ENCODE assay signal across 13 cellular contexts in the genomic region with DNA sequence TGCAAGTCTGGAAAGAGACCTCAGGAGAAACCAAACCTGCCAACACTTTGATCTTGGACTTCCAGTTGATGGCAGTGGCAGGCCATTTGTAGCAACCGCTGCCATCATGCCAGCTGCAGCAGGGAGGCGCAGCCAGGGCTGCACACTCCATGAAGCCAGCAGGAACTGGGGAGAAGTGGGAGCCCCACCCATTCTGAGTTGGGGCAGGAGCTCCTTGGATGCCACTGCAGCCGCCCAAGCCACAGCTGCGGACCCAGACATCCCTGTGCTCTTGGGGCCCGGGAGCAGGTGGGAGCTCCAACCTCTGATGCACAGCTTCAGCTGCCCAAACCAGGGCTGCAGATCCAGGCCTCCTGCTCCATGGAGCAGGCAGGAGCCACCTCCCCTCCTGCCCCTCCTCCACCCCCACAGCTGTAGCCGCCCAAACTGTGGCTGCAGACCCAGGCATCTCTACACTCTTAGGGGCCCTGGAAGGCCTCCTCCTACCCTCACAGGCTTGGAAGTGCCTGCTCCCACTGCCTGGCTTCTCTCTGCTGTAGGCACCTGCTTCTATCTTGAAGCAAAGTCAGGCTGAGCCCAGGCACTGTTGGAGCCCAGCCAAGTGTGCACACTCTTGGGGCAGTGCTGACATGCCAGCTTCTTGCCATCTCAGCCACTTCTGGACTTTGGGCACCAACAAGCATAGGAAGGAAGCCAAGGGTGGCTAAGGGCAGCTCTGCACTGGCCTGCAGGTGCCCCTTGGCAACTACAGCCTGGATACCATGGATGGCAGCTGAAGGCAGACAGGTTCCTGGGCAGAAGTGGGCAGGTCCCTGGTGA. TPM values are rescaled to one million over a fixed set of nuclear protein-coding genes. Genes with fewer than 3 reads are reported as not detected.
DNase-seq lines count a peak whose midpoint lies in the region; ATAC-seq and TF ChIP-seq lines count a peak whose summit lies in the region.
"Had no signal": no experiment of that assay in that cellular context is flagged by ENCODE, and none has a peak within 500 bp of the region (broad histone marks: within the 10 kb centered on the region; RNA-seq: fewer than 3 reads in every experiment).

No MANE protein-coding gene starts in this region.

- no peak overlapping the region for H3K4me3 ChIP-seq in PC-9
- H3K4me3 ChIP-seq: BLaER1 treated with 17β-estradiol and CSF1 and Interleukin-3, amounts not matched to agents 10 nM and 100 nM; smooth muscle cell had no signal

- no peaks in the 10 kb centered on the region for H3K79me2 ChIP-seq in PC-9 (ENCODE audit: low read depth)

- intact Hi-C loops in PC-9 (cut with micrococcal nuclease; ENCODE audit: unreplicated experiment): loop anchor here (1.0 to 10.0 kb wide), 4 partner anchors 202 to 450 kb away; no protein-coding TSS in a partner anchor

- POLR2A ChIA-PET in PC-9 (lab: Charles Lee; ENCODE audit: unreplicated experiment): no interaction called here

- CTCF ChIA-PET in PC-9 (lab: Charles Lee): no interaction called here

- no peak for ATAC-seq in foreskin keratinocyte
- ATAC-seq in stimulated activated effector memory CD8-positive, alpha-beta T cell treated with anti-CD3 and anti-CD28 coated beads, Interleukin-12 subunit alpha, Interleukin-12 subunit beta, amount 100 ng/mL, for 72 hours: peak; percentile 16
- ATAC-seq in HG03439 (IDR thresholded peaks at IDR 0.05; ENCODE audit: unreplicated experiment): no peak

- no TSS peak for BruUV-seq in PC-9 (replicated peaks; lab: Mats Ljungman, UMichigan)

- H3K27ac ChIP-seq in PC-9: no peak overlapping the region
- H3K27ac ChIP-seq in foreskin keratinocyte: no peak overlapping the region
- H3K27ac ChIP-seq: BLaER1 treated with 17β-estradiol and CSF1 and Interleukin-3, amounts not matched to agents 10 nM and 100 nM had no signal

- H3K9me2 ChIP-seq in PC-9 (ENCODE audit: insufficient read depth): no peaks in the 10 kb centered on the region

- no peak overlapping the region for H3K4me3 Mint-ChIP-seq in stimulated activated effector memory CD8-positive, alpha-beta T cell treated with anti-CD3 and anti-CD28 coated beads, Interleukin-12 subunit alpha, Interleukin-12 subunit beta, amount 100 ng/mL, for 72 hours
- H3K4me3 Mint-ChIP-seq: central memory CD8-positive, alpha-beta T cell had no signal

- peaks cover 4% of the 10 kb centered on the region for H3K9me3 Mint-ChIP-seq in stimulated activated effector memory CD8-positive, alpha-beta T cell treated with anti-CD3 and anti-CD28 coated beads, Interleukin-12 subunit alpha, Interleukin-12 subunit beta, amount 100 ng/mL, for 72 hours
- H3K9me3 Mint-ChIP-seq: central memory CD8-positive, alpha-beta T cell had no signal

- H3K9me3 ChIP-seq in PC-9 (ENCODE audit: insufficient read depth, low read depth): no peaks in the 10 kb centered on the region

- H3K36me3 Mint-ChIP-seq in stimulated activated effector memory CD8-positive, alpha-beta T cell treated with anti-CD3 and anti-CD28 coated beads, Interleukin-12 subunit alpha, Interleukin-12 subunit beta, amount 100 ng/mL, for 72 hours: no peaks in the 10 kb centered on the region

- no peak overlapping the region for H3K4me2 ChIP-seq in PC-9
- H3K4me2 ChIP-seq: BLaER1 treated with 17β-estradiol and CSF1 and Interleukin-3, amounts not matched to agents 10 nM and 100 nM; smooth muscle cell had no signal

- H3K27me3 ChIP-seq in PC-9 (ENCODE audit: insufficient read depth, low read depth): peaks cover 7% of the 10 kb centered on the region; the same call in 1 of the 2 replicates
- peaks cover 3% of the 10 kb centered on the region for H3K27me3 ChIP-seq in foreskin keratinocyte
- H3K27me3 ChIP-seq: BLaER1 treated with 17β-estradiol and CSF1 and Interleukin-3, amounts not matched to agents 10 nM and 100 nM had no signal

- TF ChIP-seq CTCF in PC-9 (conservative IDR thresholded peaks at IDR 0.05) (0 out of 2 replicates have a peak, but pooled peaks have one; percentile 22), foreskin keratinocyte (conservative IDR thresholded peaks at IDR 0.05) (peak; percentile 43)

- H2AFZ ChIP-seq in PC-9: no peak overlapping the region

- DNase-seq in NCI-H748 (lab: John Stamatoyannopoulos, UW; ENCODE audit: unreplicated experiment): peak; percentile 41
- DNase-seq in NCI-H748 treated with DMSO at 0.1 percent for 48 hours (lab: John Stamatoyannopoulos, UW): no peak
- peak in 1 of 2 experiments; percentile 43 for DNase-seq in PC-9
- no peak for DNase-seq in foreskin keratinocyte
- DNase-seq in stimulated activated effector memory CD8-positive, alpha-beta T cell treated with anti-CD3 and anti-CD28 coated beads, Interleukin-12 subunit alpha, Interleukin-12 subunit beta, amount 100 ng/mL, for 72 hours (ENCODE audit: low spot score in 2 of 2): no peak
- no peak for DNase-seq in activated CD4-positive, alpha-beta T cell treated with anti-CD3 and anti-CD28 coated beads for 1 hour
- no peak for DNase-seq in NCI-H446 treated with DMSO at 0.1 percent for 48 hours (lab: John Stamatoyannopoulos, UW)
- DNase-seq: NK-92 treated with Interleukin-12 subunit alpha and Interleukin-12 subunit beta, amount 100 ng/mL, for 24 hours had no signal

- H3F3A ChIP-seq in PC-9 (ENCODE audit: insufficient read depth, low read depth): no peaks in the 10 kb centered on the region

- peaks cover 14% of the 10 kb centered on the region for H3K4me1 ChIP-seq in PC-9 (replicated peaks; ENCODE audit: insufficient read depth)
- H3K4me1 ChIP-seq in foreskin keratinocyte: no peaks in the 10 kb centered on the region

- peaks cover 10% of the 10 kb centered on the region for H3K4me1 Mint-ChIP-seq in stimulated activated effector memory CD8-positive, alpha-beta T cell treated with anti-CD3 and anti-CD28 coated beads, Interleukin-12 subunit alpha, Interleukin-12 subunit beta, amount 100 ng/mL, for 72 hours
- H3K4me1 Mint-ChIP-seq: central memory CD8-positive, alpha-beta T cell had no signal

- no peaks in the 10 kb centered on the region for H4K20me1 ChIP-seq in PC-9 (ENCODE audit: insufficient read depth)
- H4K20me1 ChIP-seq: BLaER1 treated with 17β-estradiol and CSF1 and Interleukin-3, amounts not matched to agents 10 nM and 100 nM had no signal

- H3K36me3 ChIP-seq in PC-9 (ENCODE audit: low read depth): no peaks in the 10 kb centered on the region
- H3K36me3 ChIP-seq: BLaER1 treated with 17β-estradiol and CSF1 and Interleukin-3, amounts not matched to agents 10 nM and 100 nM had no signal

- H3K27ac Mint-ChIP-seq in stimulated activated effector memory CD8-positive, alpha-beta T cell treated with anti-CD3 and anti-CD28 coated beads, Interleukin-12 subunit alpha, Interleukin-12 subunit beta, amount 100 ng/mL, for 72 hours: no peak overlapping the region

RNA-seq across cellular contexts. Expression of a gene that starts 20.0 kb away (rescaled TPM):
- total RNA-seq in PC-9 (2021) (4.9 and 6.9 TPM in 2 replicates), foreskin keratinocyte (0.74 and 0.99 TPM in 2 replicates)
- polyA plus RNA-seq in foreskin keratinocyte: 0.36 and 0.38 TPM in 2 replicates

RNA-seq across cellular contexts. Expression of a gene that starts 57.9 kb away (rescaled TPM):
- total RNA-seq in PC-9 (2021): not detected in 2 replicates
- not detected in 2 replicates for total RNA-seq in foreskin keratinocyte
- not detected in 2 replicates for polyA plus RNA-seq in foreskin keratinocyte
- total RNA-seq: glomerular endothelial cell, smooth muscle cell had no signal
- polyA plus RNA-seq: smooth muscle cell had no signal
